Comparison of ENCODE assay signal across 2 cellular contexts in genomic region chr7:141695803-141696289, GRCh38.
TF ChIP-seq lines count a peak whose summit lies in the region.

No MANE protein-coding gene starts in this region.

TF ChIP-seq in GM12891, 5 proteins besides CTCF, POLR2A, EP300 and RAD21 (continued from another document):
- TF ChIP-seq SPI1 (IDR thresholded peaks at IDR 0.05; ENCODE audit: low read depth, low read length): no peak
- no peak for TF ChIP-seq PAX5 (IDR thresholded peaks at IDR 0.05; ENCODE audit: insufficient read depth, low read length, severe bottlenecking)

TF ChIP-seq in K562, 482 proteins besides CTCF, POLR2A, EP300 and RAD21 (continued from another document):
- TF ChIP-seq, protein P1, sequence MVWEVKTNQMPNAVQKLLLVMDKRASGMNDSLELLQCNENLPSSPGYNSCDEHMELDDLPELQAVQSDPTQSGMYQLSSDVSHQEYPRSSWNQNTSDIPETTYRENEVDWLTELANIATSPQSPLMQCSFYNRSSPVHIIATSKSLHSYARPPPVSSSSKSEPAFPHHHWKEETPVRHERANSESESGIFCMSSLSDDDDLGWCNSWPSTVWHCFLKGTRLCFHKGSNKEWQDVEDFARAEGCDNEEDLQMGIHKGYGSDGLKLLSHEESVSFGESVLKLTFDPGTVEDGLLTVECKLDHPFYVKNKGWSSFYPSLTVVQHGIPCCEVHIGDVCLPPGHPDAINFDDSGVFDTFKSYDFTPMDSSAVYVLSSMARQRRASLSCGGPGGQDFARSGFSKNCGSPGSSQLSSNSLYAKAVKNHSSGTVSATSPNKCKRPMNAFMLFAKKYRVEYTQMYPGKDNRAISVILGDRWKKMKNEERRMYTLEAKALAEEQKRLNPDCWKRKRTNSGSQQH (CRISPR knock-in tag; IDR thresholded peaks at IDR 0.05): no peak
- no peak for TF ChIP-seq PREB (CRISPR knock-in tag; IDR thresholded peaks at IDR 0.05)
- no peak for TF ChIP-seq CBFA2T3 (IDR thresholded peaks at IDR 0.05)
- TF ChIP-seq NR2C2 (CRISPR knock-in tag; IDR thresholded peaks at IDR 0.05): no peak
- no peak for TF ChIP-seq NR2C2 (tag; IDR thresholded peaks at IDR 0.05)
- TF ChIP-seq ILF3 (IDR thresholded peaks at IDR 0.05; ENCODE audit: borderline replicate concordance): no peak
- TF ChIP-seq MCM5 (IDR thresholded peaks at IDR 0.05; ENCODE audit: low read depth): no peak
- TF ChIP-seq TSC22D4 (tag; IDR thresholded peaks at IDR 0.05): no peak
- no peak for TF ChIP-seq MGA (IDR thresholded peaks at IDR 0.05)
- no peak for TF ChIP-seq ESRRB (CRISPR knock-in tag; IDR thresholded peaks at IDR 0.05; ENCODE audit: borderline replicate concordance)
- no peak for TF ChIP-seq FOS (IDR thresholded peaks at IDR 0.05; ENCODE audit: extremely low read depth, insufficient read length)
- no peak for TF ChIP-seq BCLAF1 (IDR thresholded peaks at IDR 0.05; ENCODE audit: borderline replicate concordance in 1 of 2, control insufficient read depth in 1 of 2, low read depth in 2 of 2, low read length in 1 of 2)
- TF ChIP-seq SMAD2 (IDR thresholded peaks at IDR 0.05; ENCODE audit: low read depth, low read length): no peak
- 0 out of 2 replicates have a peak, but pooled peaks have one; percentile 27 for TF ChIP-seq IRF2 (CRISPR knock-in tag; IDR thresholded peaks at IDR 0.05)
- no peak for TF ChIP-seq HDAC6 (IDR thresholded peaks at IDR 0.05; ENCODE audit: low read depth, low read length)
- TF ChIP-seq MIER1 (IDR thresholded peaks at IDR 0.05; ENCODE audit: low read depth): no peak
- TF ChIP-seq GTF2A2 (tag; IDR thresholded peaks at IDR 0.05): no peak
- no peak for TF ChIP-seq ESRRA (IDR thresholded peaks at IDR 0.05; ENCODE audit: borderline replicate concordance, low read depth)
- TF ChIP-seq MYNN (IDR thresholded peaks at IDR 0.05): no peak
- TF ChIP-seq MYNN (CRISPR knock-in tag; IDR thresholded peaks at IDR 0.05): no peak
- TF ChIP-seq TEAD4 (IDR thresholded peaks at IDR 0.05; ENCODE audit: low read length): no peak
- 0 out of 2 replicates have a peak, but pooled peaks have one; percentile 67 for TF ChIP-seq TEAD4 (CRISPR knock-in tag; IDR thresholded peaks at IDR 0.05; ENCODE audit: borderline replicate concordance)
- TF ChIP-seq SMAD4 (CRISPR knock-in tag; conservative IDR thresholded peaks at IDR 0.05): no peak
- TF ChIP-seq SRSF9 (IDR thresholded peaks at IDR 0.05; ENCODE audit: borderline replicate concordance, low read depth, low read length): no peak
